ENCODE assay signal across 19 cellular contexts in the genomic region with DNA sequence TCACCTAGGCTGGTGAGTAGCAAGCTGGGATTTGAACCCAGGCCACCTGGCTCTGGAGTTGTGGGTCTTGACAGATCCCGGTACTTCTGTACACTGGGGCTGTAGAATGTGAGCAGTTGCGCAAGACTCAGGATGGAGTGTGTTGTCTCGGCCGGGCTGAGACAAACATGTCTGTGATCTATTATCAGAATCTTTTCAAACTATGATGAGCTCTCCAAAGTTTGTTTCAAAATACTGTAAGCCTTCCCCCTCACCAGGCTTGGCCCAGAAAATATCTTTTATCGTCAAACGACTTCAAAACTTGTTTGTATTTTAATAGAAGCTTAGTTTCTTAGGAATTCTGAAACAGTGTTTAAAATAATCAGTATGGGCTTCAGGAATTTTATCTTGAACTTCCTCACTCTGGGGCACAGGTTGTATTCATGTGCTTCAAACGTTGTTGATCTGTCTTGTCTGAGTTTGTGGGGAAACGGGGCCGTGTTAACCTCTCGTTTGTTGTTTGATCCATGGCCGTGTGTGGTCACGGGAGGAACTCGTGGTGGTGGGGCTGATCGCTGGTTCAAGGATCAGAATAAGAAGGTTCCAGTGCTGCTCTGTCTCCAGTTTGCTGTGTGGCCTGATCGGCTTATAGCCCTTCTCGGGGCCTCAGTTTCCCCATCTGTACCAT. TPM values are rescaled to one million over a fixed set of nuclear protein-coding genes. Genes with fewer than 3 reads are reported as not detected.
A peak's percentile ranks its signal among the peaks of the same experiment; 100 is the strongest.
DNase-seq lines count a peak whose midpoint lies in the region; ATAC-seq, FAIRE-seq and TF ChIP-seq lines count a peak whose summit lies in the region.
"Had no signal": no experiment of that assay in that cellular context is flagged by ENCODE, and none has a peak within 500 bp of the region (broad histone marks: within the 10 kb centered on the region; RNA-seq: fewer than 3 reads in every experiment).

No MANE protein-coding gene starts in this region.

- no peak for DNase-seq in CD14-positive monocyte (ENCODE audit: low spot score)
- peak; percentile 48 for DNase-seq in Jurkat, Clone E6-1 (ENCODE audit: low read depth, low spot score)
- peak in 3 of 4 experiments; percentile 36 to 74 (median 42) for DNase-seq in K562 (ENCODE audit: extremely low read depth in 1 of 4, low spot score in 3 of 4)
- no peak for DNase-seq in mesothelial cell of epicardium (ENCODE audit: low spot score in 2 of 2, unreplicated experiment in 2 of 2)
- DNase-seq in prostate gland (ENCODE audit: low spot score) = no peak
- DNase-seq in naive thymus-derived CD8-positive, alpha-beta T cell = no peak
- DNase-seq: activated B cell treated with CpG ODN at 0.5 μM for 24 hours; activated gamma-delta T cell treated with Interleukin-2 at 50 U/mL for 16 hours; H9; NCI-H1048; NCI-H526 treated with DMSO at 0.1 percent for 48 hours; nucleus accumbens; sigmoid colon; stimulated activated CD4-positive, alpha-beta T cell treated with anti-CD3 and anti-CD28 coated beads, Interleukin-2, amount 100 ng/mL, for 48 hours had no signal

- H3K9me3 Mint-ChIP-seq in CD14-positive monocyte (peaks cover 0 to 2% (median 0%) of the 10 kb centered on the region in 7 donors), mesothelial cell of epicardium (peaks cover 4% of the 10 kb centered on the region)
- no peaks in the 10 kb centered on the region for H3K9me3 Mint-ChIP-seq in naive thymus-derived CD8-positive, alpha-beta T cell
- H3K9me3 Mint-ChIP-seq: activated B cell treated with CpG ODN at 0.5 μM for 24 hours had no signal

- CTCF ChIA-PET in K562 (lab: Yijun Ruan, JAX; ENCODE audit: low intra/inter-chr PET ratio) = no interaction called here

- no peaks in the 10 kb centered on the region for H4K20me1 ChIP-seq in K562 (replicated peaks; ENCODE audit: control insufficient read depth, insufficient read depth, low read length)

- POLR2A ChIA-PET in K562 (lab: Yijun Ruan, JAX) = interaction anchor here (0.7 to 2.0 kb wide), 7 partner anchors 8 to 43 kb away, joined by 3 to 14 read pairs (median 4); no protein-coding TSS in a partner anchor
- POLR2A ChIA-PET in naive thymus-derived CD8-positive, alpha-beta T cell (lab: Charles Lee) = no interaction called here

- no peaks in the 10 kb centered on the region for H3K27me3 ChIP-seq in K562 (ENCODE audit: control insufficient read depth in 2 of 2, insufficient read depth in 2 of 2, low read length in 2 of 2)
- no peaks in the 10 kb centered on the region for H3K27me3 ChIP-seq in prostate gland (replicated peaks; ENCODE audit: insufficient read depth)
- H3K27me3 ChIP-seq: sigmoid colon had no signal

- in situ Hi-C loops in K562 (cut with MboI) = no loop called here

- no peak for TF ChIP-seq POLR2A in K562 (conservative IDR thresholded peaks at IDR 0.05)
- TF ChIP-seq POLR2A in prostate gland (IDR thresholded peaks at IDR 0.05) = no peak

- H3K4me1 ChIP-seq in K562 (replicated peaks in 1 of 2; ENCODE audit: control insufficient read depth in 2 of 2, insufficient read depth in 2 of 2, low read length in 2 of 2) (peaks cover 28 to 36% of the 10 kb centered on the region in 2 experiments), prostate gland (replicated peaks) (peaks cover 6% of the 10 kb centered on the region)
- H3K4me1 ChIP-seq: sigmoid colon had no signal

- peak overlapping the region in 4 of 7 donors; percentile 51 to 73 (median 64) for H3K27ac Mint-ChIP-seq in CD14-positive monocyte
- peak overlapping the region; percentile 84 for H3K27ac Mint-ChIP-seq in mesothelial cell of epicardium
- H3K27ac Mint-ChIP-seq in naive thymus-derived CD8-positive, alpha-beta T cell = peak overlapping the region in 5 of 10 donors; percentile 0 to 63 (median 16)
- H3K27ac Mint-ChIP-seq: activated B cell treated with CpG ODN at 0.5 μM for 24 hours had no signal

- no peak for TF ChIP-seq RAD21 in K562 (CRISPR knock-in tag; conservative IDR thresholded peaks at IDR 0.05 in 1 of 2, IDR thresholded peaks at IDR 0.05 in 1 of 2)

- H3K27ac ChIP-seq in K562 (ENCODE audit: extremely low read depth, low read depth, low read length) = peak overlapping the region; percentile 71
- H3K27ac ChIP-seq in prostate gland = no peak overlapping the region
- H3K27ac ChIP-seq: coronary artery, sigmoid colon had no signal

- H3K9ac ChIP-seq in K562 (ENCODE audit: insufficient read depth in 1 of 2, low read depth in 2 of 2, low read length in 2 of 2) = peak overlapping the region; percentile 58 to 79; a peak in 3 of 4 replicates

- peak overlapping the region; percentile 0 to 91 for H3K4me3 Mint-ChIP-seq in CD14-positive monocyte
- no peak overlapping the region for H3K4me3 Mint-ChIP-seq in mesothelial cell of epicardium
- peak overlapping the region in 1 of 10 donors; percentile 39 for H3K4me3 Mint-ChIP-seq in naive thymus-derived CD8-positive, alpha-beta T cell
- H3K4me3 Mint-ChIP-seq: activated B cell treated with CpG ODN at 0.5 μM for 24 hours, H9 had no signal

- no peak overlapping the region for H3K4me3 ChIP-seq in Jurkat, Clone E6-1 (ENCODE audit: low read length)
- H3K4me3 ChIP-seq in K562 (no peak overlapping the region), prostate gland (no peak overlapping the region)
- H3K4me3 ChIP-seq: coronary artery, sigmoid colon had no signal

- no peaks in the 10 kb centered on the region; the same call in 2 of the 3 replicates for H3K36me3 ChIP-seq in K562 (ENCODE audit: control insufficient read depth, insufficient read depth, low read length)
- no peaks in the 10 kb centered on the region for H3K36me3 ChIP-seq in prostate gland
- H3K36me3 ChIP-seq: sigmoid colon had no signal

- BruUV-seq in K562 (replicated peaks; lab: Mats Ljungman, UMichigan) = no TSS peak

- no peaks in the 10 kb centered on the region for H3K9me3 ChIP-seq in K562 (replicated peaks; ENCODE audit: control insufficient read depth, insufficient read depth, low read depth, low read length)
- no peaks in the 10 kb centered on the region for H3K9me3 ChIP-seq in prostate gland
- H3K9me3 ChIP-seq: sigmoid colon had no signal

- peaks cover 51% of the 10 kb centered on the region for H3K4me1 Mint-ChIP-seq in CD14-positive monocyte
- peaks cover 27% of the 10 kb centered on the region for H3K4me1 Mint-ChIP-seq in mesothelial cell of epicardium
- H3K4me1 Mint-ChIP-seq in naive thymus-derived CD8-positive, alpha-beta T cell = peaks cover 15 to 48% (median 38%) of the 10 kb centered on the region in 4 donors

- H3K36me3 Mint-ChIP-seq in CD14-positive monocyte (no peaks in the 10 kb centered on the region), mesothelial cell of epicardium (no peaks in the 10 kb centered on the region)
- no peaks in the 10 kb centered on the region for H3K36me3 Mint-ChIP-seq in naive thymus-derived CD8-positive, alpha-beta T cell

- H3K27me3 Mint-ChIP-seq in CD14-positive monocyte (ENCODE audit: low read depth in 3 of 3) = peaks cover 2 to 4% (median 2%) of the 10 kb centered on the region in 3 donors
- H3K27me3 Mint-ChIP-seq in mesothelial cell of epicardium (ENCODE audit: low read depth) = no peaks in the 10 kb centered on the region
- no peaks in the 10 kb centered on the region for H3K27me3 Mint-ChIP-seq in naive thymus-derived CD8-positive, alpha-beta T cell
- H3K27me3 Mint-ChIP-seq: activated B cell treated with CpG ODN at 0.5 μM for 24 hours had no signal

- 20% methylated on average over 16 of the region's 16 CpGs for WGBS in K562 (ENCODE audit: insufficient coverage, low coverage, missing lambda C conversion rate)
- 69% methylated on average over 16 of the region's 16 CpGs for WGBS in prostate gland

- peak overlapping the region; percentile 57 for H3K4me2 ChIP-seq in K562 (ENCODE audit: insufficient read depth, low read length)

- intact Hi-C loops in CD14-positive monocyte (cut with micrococcal nuclease) = loop anchor here in 1 of 2 donors (5.0 kb wide), 1 partner anchor 40 kb away; the partner anchor contains the start of gene TFRC
- intact Hi-C loops in K562 (cut with micrococcal nuclease) = no loop called here
- intact Hi-C loops in prostate gland (cut with DNase I) = no loop called here

- TF ChIP-seq CTCF in CD14-positive monocyte (IDR thresholded peaks at IDR 0.05) (no peak), K562 (IDR thresholded peaks at IDR 0.05 in 2 of 3, conservative IDR thresholded peaks at IDR 0.05 in 1 of 3; ENCODE audit: insufficient read depth in 2 of 3, low read depth in 1 of 3, low read length in 3 of 3) (no peak), mesothelial cell of epicardium (IDR thresholded peaks at IDR 0.05; ENCODE audit: unreplicated experiment) (no peak), prostate gland (IDR thresholded peaks at IDR 0.05) (no peak)

- H2AFZ ChIP-seq in K562 (ENCODE audit: low read depth, low read length) = peak overlapping the region; percentile 92

- H3K9me1 ChIP-seq in K562 (ENCODE audit: control insufficient read depth, insufficient read depth, low read length) = no peaks in the 10 kb centered on the region

- FAIRE-seq in K562 (lab: Jason Lieb, UNC) = peak; percentile 70
- FAIRE-seq: astrocyte, keratinocyte, RCC 7860 had no signal

- TF ChIP-seq EP300 in K562 (IDR thresholded peaks at IDR 0.05; ENCODE audit: low read length) = 0 out of 2 replicates have a peak, but pooled peaks have one; percentile 37

- ATAC-seq in K562 = peak; percentile 69
- no peak for ATAC-seq in GM18519 (IDR thresholded peaks at IDR 0.05; ENCODE audit: low FRiP score, unreplicated experiment)
- no peak for ATAC-seq in naive thymus-derived CD8-positive, alpha-beta T cell

- no peaks in the 10 kb centered on the region for H3K79me2 ChIP-seq in K562 (ENCODE audit: control insufficient read depth, insufficient read depth, low read length)

RNA-seq across cellular contexts. Expression of gene TFRC, which starts 40.3 kb away (rescaled TPM):
- polyA plus RNA-seq in CD14-positive monocyte (1 to 10 TPM; 6.6 to 7.9 TPM), K562 (2011; rRNA removed) (521 and 679 TPM in 2 replicates), K562 (2014; fragmentation: Illumina TruSeq; extraction: Trizol) (239 and 256 TPM in 2 replicates), K562 (2014; fragmentation: Nextera tagmentation; extraction: Ambion mirVana) (100 to 1,000 TPM; 149 to 308 TPM), K562 (2014; rRNA removed) (241 and 268 TPM in 2 replicates)
- 95.7 TPM for polyA plus RNA-seq in Jurkat, Clone E6-1 (2012; ENCODE audit: insufficient read depth, insufficient read length)
- total RNA-seq in K562 (2011; cell fraction: chromatin; rRNA removed; ENCODE audit: low replicate concordance) = 1,487 and 3,369 TPM in 2 replicates
- 1,103 and 1,251 TPM in 2 replicates for total RNA-seq in K562 (2011; cell fraction: nucleolus; rRNA removed)
- total RNA-seq in K562 (2011; cell fraction: nucleoplasm; rRNA removed) = 1,578 and 1,589 TPM in 2 replicates
- total RNA-seq in K562 (2014; rRNA removed) (303 and 478 TPM in 2 replicates), K562 (2014; rRNA removed; fragmentation: Illumina TruSeq; extraction: Trizol) (468 and 534 TPM in 2 replicates), K562 (2015; rRNA removed; fragmentation: Illumina TruSeq; extraction: Trizol) (310 and 332 TPM in 2 replicates), K562 (2021) (450 and 470 TPM in 2 replicates), mesothelial cell of epicardium (119 to 123 TPM (median 123 TPM) in 3 replicates), prostate gland (10 to 100 TPM; 33.8 to 68.1 TPM)
- polyA plus RNA-seq in K562 (2011; cell fraction: cytosol; rRNA removed) = 104 and 238 TPM in 2 replicates
- 454 and 755 TPM in 2 replicates for polyA plus RNA-seq in K562 (2011; cell fraction: nucleus; rRNA removed)
- polyA plus RNA-seq in K562 (2012) = 166 and 406 TPM in 2 replicates
- 2,244 and 2,897 TPM in 2 replicates for polyA minus RNA-seq in K562 (2011; rRNA and poly(A)+ RNA removed)
- polyA minus RNA-seq in K562 (2011; cell fraction: cytosol; rRNA and poly(A)+ RNA removed) = 425 and 493 TPM in 2 replicates
- polyA minus RNA-seq in K562 (2011; cell fraction: nucleus; rRNA and poly(A)+ RNA removed) = 581 and 964 TPM in 2 replicates
- 10 to 100 TPM; 52.9 to 55.9 TPM for total RNA-seq in naive thymus-derived CD8-positive, alpha-beta T cell
- polyA plus RNA-seq in naive thymus-derived CD8-positive, alpha-beta T cell = 10 to 100 TPM in 2 of 3 donors, 1 to 10 TPM in 1; 7.1 to 14.5 (median 10.0) TPM

Comparison
In these comparisons a context has a peak if more than half of its experiments do, and no peak if none do; other contexts are left out.
1. DNase-seq: peak in Jurkat, Clone E6-1 (single experiment) and K562 (3 of 4); none in CD14-positive monocyte (single experiment), mesothelial cell of epicardium (0 of 2), prostate gland (single experiment) and naive thymus-derived CD8-positive, alpha-beta T cell (0 of 10).